Comparison of ENCODE assay signal across 34 cellular contexts in genomic region chr2:197368412-197368811, GRCh38.
"Had no signal": no experiment of that assay in that cellular context is flagged by ENCODE, and none has a peak within 500 bp of the region (broad histone marks: within the 10 kb centered on the region; RNA-seq: fewer than 3 reads in every experiment).

No MANE protein-coding gene starts in this region.

- H3K9me3 ChIP-seq: heart left ventricle had no signal

- H3K27me3 ChIP-seq: brain microvascular endothelial cell, dorsolateral prefrontal cortex, heart left ventricle had no signal

- H3K9me3 Mint-ChIP-seq: activated B cell treated with CpG ODN at 0.5 μM for 24 hours; activated CD4-positive, alpha-beta memory T cell treated with anti-CD3 and anti-CD28 coated beads, Interleukin-2, amount 10 ng/mL, durations not matched to agents 7 days and 5 days; activated CD4-positive, alpha-beta T cell treated with anti-CD3 and anti-CD28 coated beads, Interleukin-2, amount 10 ng/mL, durations not matched to agents 24 days and 14 days; activated T-cell treated with anti-CD3 and anti-CD28 coated beads, Interleukin-2, amount 50 U/mL, for 24 hours; activated T-cell treated with anti-CD3 and anti-CD28 coated beads, Interleukin-2, amount 50 U/mL, for 72 hours; central memory CD8-positive, alpha-beta T cell; dendritic cell treated with granulocyte-macrophage colony-stimulating factor and Interleukin-4, amounts not matched to agents 40 ng/mL and 50 ng/mL, for 4 days; T-cell; T-helper 2 cell treated with Interferon-gamma antibody and Interleukin-4, amounts not matched to agents 5 μg/mL and 100 μg/mL, for 36 hours had no signal

- H3K27me3 Mint-ChIP-seq: activated B cell treated with CpG ODN at 0.5 μM for 24 hours; activated CD4-positive, alpha-beta T cell treated with anti-CD3 and anti-CD28 coated beads, Interleukin-2, amount 10 ng/mL, durations not matched to agents 24 days and 14 days; activated naive CD8-positive, alpha-beta T cell; activated T-cell treated with anti-CD3 and anti-CD28 coated beads, Interleukin-2, amount 50 U/mL, for 24 hours; central memory CD8-positive, alpha-beta T cell; T-cell; T-helper 17 cell had no signal

- DNase-seq: activated B cell treated with CpG ODN at 0.5 μM for 24 hours; activated CD4-positive, alpha-beta memory T cell treated with anti-CD3 and anti-CD28 coated beads, Interleukin-2, amount 10 ng/mL, durations not matched to agents 7 days and 5 days; activated CD4-positive, alpha-beta T cell treated with anti-CD3 and anti-CD28 coated beads, Interleukin-2, amount 10 ng/mL, durations not matched to agents 24 days and 14 days; activated CD4-positive, alpha-beta T cell treated with anti-CD3 and anti-CD28 coated beads, Interleukin-2, amount 50 U/mL, for 4 hours; activated CD8-positive, alpha-beta memory T cell treated with anti-CD3 and anti-CD28 coated beads, Interleukin-2, amount 50 U/mL, for 48 hours; activated gamma-delta T cell; activated naive CD4-positive, alpha-beta T cell treated with anti-CD3 and anti-CD28 coated beads, Interleukin-2, amount 50 U/mL, for 16 hours; activated naive CD4-positive, alpha-beta T cell treated with Interleukin-2 at 50 U/mL for 16 hours; activated T-cell treated with anti-CD3 and anti-CD28 coated beads for 4 hours; activated T-cell treated with anti-CD3 and anti-CD28 coated beads, Interleukin-2, amount 50 U/mL, for 24 hours; activated T-cell treated with anti-CD3 and anti-CD28 coated beads, Interleukin-2, amount 50 U/mL, for 72 hours; amniotic stem cell; anterior cingulate cortex; brain microvascular endothelial cell; dorsolateral prefrontal cortex; effector memory CD4-positive, alpha-beta T cell; endodermal cell; foreskin fibroblast; glutamatergic neuron; heart left ventricle; T-cell; T-helper 17 cell; T1000; WERI-Rb-1 had no signal

- H3K27ac Mint-ChIP-seq: activated B cell treated with CpG ODN at 0.5 μM for 24 hours; activated CD4-positive, alpha-beta memory T cell treated with anti-CD3 and anti-CD28 coated beads, Interleukin-2, amount 10 ng/mL, durations not matched to agents 7 days and 5 days; activated CD4-positive, alpha-beta T cell treated with anti-CD3 and anti-CD28 coated beads, Interleukin-2, amount 10 ng/mL, durations not matched to agents 24 days and 14 days; activated naive CD8-positive, alpha-beta T cell; activated T-cell treated with anti-CD3 and anti-CD28 coated beads, Interleukin-2, amount 50 U/mL, for 24 hours; activated T-cell treated with anti-CD3 and anti-CD28 coated beads, Interleukin-2, amount 50 U/mL, for 72 hours; dendritic cell treated with granulocyte-macrophage colony-stimulating factor and Interleukin-4, amounts not matched to agents 40 ng/mL and 50 ng/mL, for 4 days; endodermal cell; T-helper 17 cell; T-helper 2 cell treated with Interferon-gamma antibody and Interleukin-4, amounts not matched to agents 5 μg/mL and 100 μg/mL, for 36 hours had no signal

- H3K36me3 ChIP-seq: brain microvascular endothelial cell, heart left ventricle, WERI-Rb-1 had no signal

- ATAC-seq: activated CD4-positive, CD25-positive, alpha-beta regulatory T cell treated with anti-CD3 and anti-CD28 coated beads, Interleukin-2, amount 50 U/mL, for 24 hours; esophagus mucosa; heart left ventricle; T-cell; T-helper 17 cell had no signal

- H3K4me3 ChIP-seq: coronary artery, dorsolateral prefrontal cortex, heart left ventricle had no signal

- H3K27ac ChIP-seq: brain microvascular endothelial cell, coronary artery, dorsolateral prefrontal cortex, heart left ventricle, WERI-Rb-1 had no signal

- FAIRE-seq: astrocyte, bronchial epithelial cell, frontal cortex had no signal

- H3K36me3 Mint-ChIP-seq: activated naive CD8-positive, alpha-beta T cell; T-cell had no signal

- H3K4me3 Mint-ChIP-seq: activated B cell treated with CpG ODN at 0.5 μM for 24 hours; activated CD4-positive, alpha-beta memory T cell treated with anti-CD3 and anti-CD28 coated beads, Interleukin-2, amount 10 ng/mL, durations not matched to agents 7 days and 5 days; activated CD4-positive, alpha-beta T cell treated with anti-CD3 and anti-CD28 coated beads, Interleukin-2, amount 10 ng/mL, durations not matched to agents 24 days and 14 days; activated T-cell treated with anti-CD3 and anti-CD28 coated beads, Interleukin-2, amount 50 U/mL, for 24 hours; activated T-cell treated with anti-CD3 and anti-CD28 coated beads, Interleukin-2, amount 50 U/mL, for 72 hours; central memory CD8-positive, alpha-beta T cell; dendritic cell treated with granulocyte-macrophage colony-stimulating factor and Interleukin-4, amounts not matched to agents 40 ng/mL and 50 ng/mL, for 4 days; endodermal cell; T-helper 17 cell; T-helper 2 cell treated with Interferon-gamma antibody and Interleukin-4, amounts not matched to agents 5 μg/mL and 100 μg/mL, for 36 hours had no signal
